ENCODE assay signal across 8 cellular contexts in the genomic region with DNA sequence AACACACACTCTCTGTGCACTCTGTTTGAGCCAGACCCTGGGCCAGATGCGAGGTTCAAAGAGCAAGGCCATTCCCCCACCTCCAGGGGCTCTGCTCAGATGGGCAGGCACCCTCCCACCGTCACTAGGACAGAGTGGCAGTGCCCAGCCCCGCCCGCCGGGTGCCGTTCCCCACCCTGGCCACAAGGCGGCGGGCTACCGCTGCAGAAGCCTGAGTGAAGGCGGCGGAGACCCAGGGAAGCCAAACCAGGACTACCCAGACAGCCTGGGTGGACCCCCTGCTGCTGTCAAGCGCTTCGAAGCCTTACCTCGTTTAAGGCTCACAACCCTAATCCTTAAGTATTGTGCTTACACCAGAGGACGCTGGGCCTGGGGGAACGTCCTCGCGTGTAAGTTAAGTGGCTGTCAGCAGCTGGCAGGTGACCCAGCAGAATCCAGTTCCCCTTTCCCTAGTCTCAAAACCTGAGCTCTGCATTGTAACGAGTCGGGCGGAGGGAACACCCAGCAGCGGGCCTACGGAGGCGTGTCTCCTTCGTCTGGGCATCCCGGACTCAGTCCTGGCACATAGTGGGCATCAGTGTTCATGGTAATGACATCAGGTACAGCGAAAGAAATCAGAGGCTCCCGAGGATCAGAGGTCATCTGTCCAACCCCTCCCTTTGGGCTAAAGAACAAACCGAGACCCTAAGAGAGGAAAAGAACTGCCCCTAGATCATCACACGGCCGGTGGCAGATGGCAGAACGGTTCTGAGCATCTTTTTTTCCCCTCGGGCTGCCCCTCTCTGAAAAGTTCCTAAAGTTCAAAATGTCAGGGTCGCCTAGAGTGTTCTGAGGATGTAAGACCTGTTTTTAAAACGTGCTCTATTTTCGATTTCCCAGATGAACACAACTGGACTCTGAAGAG. TPM values are rescaled to one million over a fixed set of nuclear protein-coding genes. Genes with fewer than 3 reads are reported as not detected.
A peak's percentile ranks its signal among the peaks of the same experiment; 100 is the strongest.
DNase-seq lines count a peak whose midpoint lies in the region; ATAC-seq lines count a peak whose summit lies in the region.

No MANE protein-coding gene starts in this region.

- no peaks in the 10 kb centered on the region for H3K36me3 ChIP-seq in mesenchymal stem cell (ENCODE audit: control insufficient read depth in 1 of 2, insufficient read depth in 2 of 2, low read depth in 1 of 2, low read length in 2 of 2)

- H3K9me3 Mint-ChIP-seq in activated CD4-positive, alpha-beta memory T cell treated with anti-CD3 and anti-CD28 coated beads, Interleukin-2, amount 10 ng/mL, durations not matched to agents 7 days and 5 days, result no peaks in the 10 kb centered on the region

- no peak overlapping the region for H3K27ac Mint-ChIP-seq in activated CD4-positive, alpha-beta memory T cell treated with anti-CD3 and anti-CD28 coated beads, Interleukin-2, amount 10 ng/mL, durations not matched to agents 7 days and 5 days

- H3K4me3 Mint-ChIP-seq in activated CD4-positive, alpha-beta memory T cell treated with anti-CD3 and anti-CD28 coated beads, Interleukin-2, amount 10 ng/mL, durations not matched to agents 7 days and 5 days, result peak overlapping the region; percentile 7

- H3K14ac ChIP-seq in mesenchymal stem cell (ENCODE audit: low read length in 2 of 2), result no peak overlapping the region

- CTCF ChIA-PET in activated CD4-positive, alpha-beta memory T cell treated with anti-CD3 and anti-CD28 coated beads, Interleukin-2, amount 10 ng/mL, durations not matched to agents 7 days and 5 days (lab: Charles Lee), result interaction anchor here (0.7 to 1.9 kb wide), 7 partner anchors 16 to 200 kb away, joined by 3 to 7 read pairs (median 4); no protein-coding TSS in a partner anchor

- H3K9me3 ChIP-seq in mesenchymal stem cell (ENCODE audit: control insufficient read depth, low read length), result no peaks in the 10 kb centered on the region

- no peak overlapping the region for H4K8ac ChIP-seq in mesenchymal stem cell (ENCODE audit: low read length)

- H3K4me1 Mint-ChIP-seq in activated CD4-positive, alpha-beta memory T cell treated with anti-CD3 and anti-CD28 coated beads, Interleukin-2, amount 10 ng/mL, durations not matched to agents 7 days and 5 days, result peaks cover 33% of the 10 kb centered on the region

- H3K4me1 ChIP-seq in mesenchymal stem cell (ENCODE audit: control insufficient read depth, insufficient read depth, low read depth, low read length), result peaks cover 53% of the 10 kb centered on the region

- H3K36me3 Mint-ChIP-seq in activated CD4-positive, alpha-beta memory T cell treated with anti-CD3 and anti-CD28 coated beads, Interleukin-2, amount 10 ng/mL, durations not matched to agents 7 days and 5 days (ENCODE audit: low read depth), result peaks cover 22% of the 10 kb centered on the region

- H3K4ac ChIP-seq in mesenchymal stem cell (ENCODE audit: low read depth in 1 of 2, low read length in 2 of 2), result no peak overlapping the region

- H3K9ac ChIP-seq in mesenchymal stem cell (ENCODE audit: low read length), result no peak overlapping the region

- no peaks in the 10 kb centered on the region for H3K27me3 Mint-ChIP-seq in activated CD4-positive, alpha-beta memory T cell treated with anti-CD3 and anti-CD28 coated beads, Interleukin-2, amount 10 ng/mL, durations not matched to agents 7 days and 5 days

- DNase-seq in NK-92 treated with Interleukin-12 subunit alpha and Interleukin-12 subunit beta, amount 100 ng/mL, for 24 hours (lab: John Stamatoyannopoulos, UW), result peak; percentile 32
- no peak for DNase-seq in NK-92 (lab: John Stamatoyannopoulos, UW; ENCODE audit: unreplicated experiment)
- peak; percentile 62 for DNase-seq in NCI-H774 (lab: John Stamatoyannopoulos, UW)
- peak; percentile 84 for DNase-seq in activated CD4-positive, alpha-beta memory T cell treated with anti-CD3 and anti-CD28 coated beads, Interleukin-2, amount 10 ng/mL, durations not matched to agents 7 days and 5 days
- DNase-seq in ecto neural progenitor cell (ENCODE audit: low spot score), result peak; percentile 94
- DNase-seq in mesenchymal stem cell, result peak; percentile 62
- DNase-seq in stimulated activated CD8-positive, alpha-beta memory T cell treated with anti-CD3 and anti-CD28 coated beads, Interleukin-15, amount 100 ng/mL, for 48 hours (ENCODE audit: low read depth in 2 of 2), result peak; percentile 66 to 71

- no peak overlapping the region for H2AFZ ChIP-seq in mesenchymal stem cell (ENCODE audit: low read depth, low read length)

- H2BK15ac ChIP-seq in mesenchymal stem cell (ENCODE audit: low read depth, poor library complexity, severe bottlenecking), result no peak overlapping the region

- peaks cover 2% of the 10 kb centered on the region for H3K79me1 ChIP-seq in mesenchymal stem cell (replicated peaks; ENCODE audit: low read length, poor library complexity, severe bottlenecking)

- no peak overlapping the region for H2BK5ac ChIP-seq in mesenchymal stem cell (ENCODE audit: low read depth, low read length, poor library complexity, severe bottlenecking)

- H3K27me3 ChIP-seq in mesenchymal stem cell (ENCODE audit: control insufficient read depth in 1 of 2, insufficient read depth in 1 of 2, low read length in 2 of 2), result peaks cover 23 to 30% of the 10 kb centered on the region in 2 experiments

- no peak overlapping the region for H4K91ac ChIP-seq in mesenchymal stem cell (ENCODE audit: low read length)

- H2AK5ac ChIP-seq in mesenchymal stem cell (ENCODE audit: low read length, severe bottlenecking), result no peak overlapping the region

- H2BK12ac ChIP-seq in mesenchymal stem cell (ENCODE audit: low read length in 2 of 2), result no peak overlapping the region

- no peak overlapping the region for H3K18ac ChIP-seq in mesenchymal stem cell (ENCODE audit: low read depth in 1 of 2, low read length in 2 of 2)

- 8% methylated on average over 33 of the region's 36 CpGs for WGBS in mesenchymal stem cell

- no peak overlapping the region for H2BK120ac ChIP-seq in mesenchymal stem cell (ENCODE audit: low read depth, low read length)

- no peak overlapping the region for H3K4me3 ChIP-seq in mesenchymal stem cell (ENCODE audit: insufficient read depth in 1 of 2, low read depth in 1 of 2, low read length in 2 of 2)

- POLR2A ChIA-PET in activated CD4-positive, alpha-beta memory T cell treated with anti-CD3 and anti-CD28 coated beads, Interleukin-2, amount 10 ng/mL, durations not matched to agents 7 days and 5 days (lab: Charles Lee), result interaction anchor here (1.1 kb wide), 1 partner anchor 14 kb away, joined by 3 read pairs; no protein-coding TSS in a partner anchor

- ATAC-seq in HG03469 (IDR thresholded peaks at IDR 0.05; ENCODE audit: unreplicated experiment), result peak; percentile 43

- peak overlapping the region; percentile 12 for H3K4me2 ChIP-seq in mesenchymal stem cell (ENCODE audit: low read length, poor library complexity, severe bottlenecking)

- H3K23ac ChIP-seq in mesenchymal stem cell (ENCODE audit: low read length in 2 of 2), result no peak overlapping the region

- H3K27ac ChIP-seq in mesenchymal stem cell (ENCODE audit: low read length, poor library complexity, severe bottlenecking), result no peak overlapping the region

RNA-seq across cellular contexts. Expression of gene ARHGAP27, which starts 4.4 kb away (rescaled TPM):
- 10 to 100 TPM; 81.4 to 84.4 TPM for total RNA-seq in activated CD4-positive, alpha-beta memory T cell treated with anti-CD3 and anti-CD28 coated beads, Interleukin-2, amount 10 ng/mL, durations not matched to agents 7 days and 5 days
- polyA plus RNA-seq in mesenchymal stem cell (2013, experiment 1 of 2), result 0.75 TPM
- polyA plus RNA-seq in mesenchymal stem cell (2013, experiment 2 of 2), result 0.51 TPM
